In the genomic region with DNA sequence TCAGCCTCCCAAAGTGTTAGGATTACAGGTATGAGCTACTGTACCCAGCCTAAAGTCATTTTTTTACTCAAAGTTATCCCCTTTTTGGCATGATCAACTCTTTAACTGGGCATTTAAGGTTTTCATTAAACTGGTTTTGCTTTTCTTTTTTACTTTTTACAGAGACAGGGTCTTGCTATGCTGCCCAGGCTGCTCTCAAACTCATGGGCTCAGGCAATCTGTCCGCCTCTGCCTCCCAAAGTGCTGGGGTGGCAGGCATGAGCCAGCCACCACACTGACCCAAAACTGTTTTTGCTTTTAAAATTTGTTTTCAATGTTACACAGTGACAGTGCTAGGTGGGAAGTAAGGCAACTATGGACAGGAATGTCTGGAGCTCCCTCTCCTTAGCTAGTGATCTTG, we compare ENCODE assay signal across 13 cellular contexts.
"Had no signal": no experiment of that assay in that cellular context is flagged by ENCODE, and none has a peak within 500 bp of the region (broad histone marks: within the 10 kb centered on the region; RNA-seq: fewer than 3 reads in every experiment).

No MANE protein-coding gene starts in this region.

- H3K9ac ChIP-seq: neural progenitor cell had no signal

- H3K36me3 ChIP-seq: breast epithelium, neural progenitor cell had no signal

- H2AFZ ChIP-seq: neural progenitor cell had no signal

- H3K4me2 ChIP-seq: neural progenitor cell had no signal

- ATAC-seq: effector memory CD8-positive, alpha-beta T cell; stimulated activated effector memory CD8-positive, alpha-beta T cell treated with anti-CD3 and anti-CD28 coated beads, Interleukin-12 subunit alpha, Interleukin-12 subunit beta, amount 100 ng/mL, for 72 hours had no signal

- H3K9me3 ChIP-seq: breast epithelium had no signal

- H3K4me1 ChIP-seq: breast epithelium had no signal

- H3K27ac ChIP-seq: breast epithelium, neural progenitor cell had no signal

- DNase-seq: activated CD4-positive, alpha-beta memory T cell treated with anti-CD3 and anti-CD28 coated beads, Interleukin-2, amount 10 ng/mL, durations not matched to agents 7 days and 5 days; activated CD4-positive, alpha-beta T cell treated with anti-CD3 and anti-CD28 coated beads for 4 hours; activated effector memory CD4-positive, alpha-beta T cell treated with anti-CD3 and anti-CD28 coated beads, Interleukin-2, amount 50 U/mL, for 16 hours; activated T-cell treated with anti-CD3 and anti-CD28 coated beads, Interleukin-2, amount 50 U/mL, for 24 hours; anterior cingulate cortex; effector memory CD8-positive, alpha-beta T cell; foreskin melanocyte; head of caudate nucleus; kidney glomerular epithelial cell; trophoblast cell had no signal

- H3K4me3 ChIP-seq: breast epithelium, neural progenitor cell had no signal

- H3K27me3 ChIP-seq: breast epithelium, neural progenitor cell had no signal
